31 cellular contexts compared by ENCODE assay signal in genomic region chr7:36564500-36564899, GRCh38.
DNase-seq lines count a peak whose midpoint lies in the region; ATAC-seq, FAIRE-seq and TF ChIP-seq lines count a peak whose summit lies in the region.
"Had no signal": no experiment of that assay in that cellular context is flagged by ENCODE, and none has a peak within 500 bp of the region (broad histone marks: within the 10 kb centered on the region; RNA-seq: fewer than 3 reads in every experiment).

No MANE protein-coding gene starts in this region.

- H3K27ac Mint-ChIP-seq in dendritic cell treated with granulocyte-macrophage colony-stimulating factor and Interleukin-4, amounts not matched to agents 40 ng/mL and 50 ng/mL, for 4 days, result peak overlapping the region; percentile 64
- H3K27ac Mint-ChIP-seq in neural progenitor cell, result no peak overlapping the region
- H3K27ac Mint-ChIP-seq in activated CD4-positive, alpha-beta memory T cell treated with anti-CD3 and anti-CD28 coated beads for 36 hours, result no peak overlapping the region
- no peak overlapping the region for H3K27ac Mint-ChIP-seq in activated T-helper 1 cell treated with anti-CD3 and anti-CD28 coated beads, Interleukin-12 subunit alpha, Interleukin-12 subunit beta, Interleukin-2, Interleukin-4 antibody, amounts not matched to agents 30 ng/mL and 10 ng/mL and 1 ng/mL, durations not matched to agents 14 hours and 24 hours and 36 hours
- H3K27ac Mint-ChIP-seq: activated CD4-positive, alpha-beta T cell treated with anti-CD3 and anti-CD28 coated beads, Interleukin-2, amount 10 ng/mL, durations not matched to agents 24 days and 14 days; CD4-positive, CD25-positive, alpha-beta regulatory T cell; HFFc6 had no signal

- DNase-seq in cardiac muscle cell (ENCODE audit: low read depth in 1 of 2, low spot score in 1 of 2) (no peak), heart right ventricle (no peak), neural progenitor cell (ENCODE audit: low spot score) (no peak), HepG2 (ENCODE audit: low spot score) (no peak), BE2C (no peak)
- no peak for DNase-seq in activated CD4-positive, alpha-beta memory T cell treated with anti-CD3 and anti-CD28 coated beads for 36 hours
- no peak for DNase-seq in activated T-helper 1 cell treated with anti-CD3 and anti-CD28 coated beads, Interleukin-12 subunit alpha, Interleukin-12 subunit beta, Interleukin-2, Interleukin-4 antibody, amounts not matched to agents 30 ng/mL and 10 ng/mL and 1 ng/mL, durations not matched to agents 14 hours and 24 hours and 36 hours (ENCODE audit: low spot score)
- DNase-seq: activated CD4-positive, alpha-beta T cell treated with anti-CD3 and anti-CD28 coated beads, Interleukin-2, amount 10 ng/mL, durations not matched to agents 24 days and 14 days; activated effector memory CD4-positive, alpha-beta T cell treated with anti-CD3 and anti-CD28 coated beads, Interleukin-2, amount 50 U/mL, for 16 hours; activated T-cell treated with anti-CD3 and anti-CD28 coated beads, Interleukin-2, amount 50 U/mL, for 1 hour; anterior cingulate cortex; CD4-positive, CD25-positive, alpha-beta regulatory T cell; DMS79 treated with DMSO at 0.1 percent for 48 hours; GF-D8; heart left ventricle; HFFc6; midbrain; naive thymus-derived CD4-positive, alpha-beta T cell; NCI-H1694; NCI-H2171; NCI-H526; SHP77 treated with DMSO at 0.1 percent for 48 hours; small intestine; stimulated activated naive CD8-positive, alpha-beta T cell treated with anti-CD3 and anti-CD28 coated beads, Interleukin-15, Interleukin-2, amounts not matched to agents 100 U/mL and 50 U/mL, for 24 hours; SW 1271; testis had no signal

- peaks cover 65% of the 10 kb centered on the region for H3K36me3 Mint-ChIP-seq in dendritic cell treated with granulocyte-macrophage colony-stimulating factor and Interleukin-4, amounts not matched to agents 40 ng/mL and 50 ng/mL, for 4 days (ENCODE audit: low read depth)
- H3K36me3 Mint-ChIP-seq in neural progenitor cell, result no peaks in the 10 kb centered on the region
- H3K36me3 Mint-ChIP-seq in activated CD4-positive, alpha-beta memory T cell treated with anti-CD3 and anti-CD28 coated beads for 36 hours, result no peaks in the 10 kb centered on the region
- H3K36me3 Mint-ChIP-seq in activated T-helper 1 cell treated with anti-CD3 and anti-CD28 coated beads, Interleukin-12 subunit alpha, Interleukin-12 subunit beta, Interleukin-2, Interleukin-4 antibody, amounts not matched to agents 30 ng/mL and 10 ng/mL and 1 ng/mL, durations not matched to agents 14 hours and 24 hours and 36 hours (ENCODE audit: low read depth), result no peaks in the 10 kb centered on the region
- H3K36me3 Mint-ChIP-seq: CD4-positive, CD25-positive, alpha-beta regulatory T cell had no signal

- no peaks in the 10 kb centered on the region for H3K9me3 Mint-ChIP-seq in dendritic cell treated with granulocyte-macrophage colony-stimulating factor and Interleukin-4, amounts not matched to agents 40 ng/mL and 50 ng/mL, for 4 days
- H3K9me3 Mint-ChIP-seq in neural progenitor cell, result peaks cover 6% of the 10 kb centered on the region
- no peaks in the 10 kb centered on the region for H3K9me3 Mint-ChIP-seq in activated CD4-positive, alpha-beta memory T cell treated with anti-CD3 and anti-CD28 coated beads for 36 hours
- H3K9me3 Mint-ChIP-seq in activated T-helper 1 cell treated with anti-CD3 and anti-CD28 coated beads, Interleukin-12 subunit alpha, Interleukin-12 subunit beta, Interleukin-2, Interleukin-4 antibody, amounts not matched to agents 30 ng/mL and 10 ng/mL and 1 ng/mL, durations not matched to agents 14 hours and 24 hours and 36 hours, result no peaks in the 10 kb centered on the region
- H3K9me3 Mint-ChIP-seq: HFFc6 had no signal

- BruUV-seq in HepG2 (replicated peaks; lab: Mats Ljungman, UMichigan), result no TSS peak

- H4K20me1 ChIP-seq in neural progenitor cell (ENCODE audit: low read depth) (no peaks in the 10 kb centered on the region), HepG2 (ENCODE audit: insufficient read depth, low read length) (no peaks in the 10 kb centered on the region)

- no peak for TF ChIP-seq POLR2A in HepG2 (IDR thresholded peaks at IDR 0.05; ENCODE audit: insufficient read depth in 1 of 2, low read depth in 2 of 2, low read length in 2 of 2)

- H3K36me3 ChIP-seq in cardiac muscle cell (no peaks in the 10 kb centered on the region), heart right ventricle (no peaks in the 10 kb centered on the region), neural progenitor cell (no peaks in the 10 kb centered on the region), HepG2 (replicated peaks in 1 of 2; ENCODE audit: control insufficient read depth in 1 of 2, insufficient read depth in 2 of 2, low read length in 2 of 2) (no peaks in the 10 kb centered on the region), BE2C (no peaks in the 10 kb centered on the region)
- H3K36me3 ChIP-seq: heart left ventricle had no signal

- H2AFZ ChIP-seq in neural progenitor cell (replicated peaks) (peak overlapping the region; percentile 48), HepG2 (ENCODE audit: low read length) (no peak overlapping the region)
- H2AFZ ChIP-seq: GM23248 had no signal

- H3K4me1 ChIP-seq in cardiac muscle cell (ENCODE audit: low read depth) (peaks cover 23% of the 10 kb centered on the region), heart right ventricle (peaks cover 0 to 39% (median 5%) of the 10 kb centered on the region in 9 donors), neural progenitor cell (peaks cover 11% of the 10 kb centered on the region), HepG2 (ENCODE audit: insufficient read depth, low read length) (no peaks in the 10 kb centered on the region), BE2C (no peaks in the 10 kb centered on the region; the same call in 1 of the 2 replicates)

- intact Hi-C loops in heart right ventricle (cut with DNase I) (no loop called here), HepG2 (cut with micrococcal nuclease; ENCODE audit: unreplicated experiment) (no loop called here)
- intact Hi-C loops in dendritic cell treated with granulocyte-macrophage colony-stimulating factor and Interleukin-4, amounts not matched to agents 40 ng/mL and 50 ng/mL, for 4 days (cut with micrococcal nuclease), result no loop called here
- intact Hi-C loops in activated CD4-positive, alpha-beta memory T cell treated with anti-CD3 and anti-CD28 coated beads for 36 hours (cut with micrococcal nuclease), result no loop called here
- intact Hi-C loops in activated T-helper 1 cell treated with anti-CD3 and anti-CD28 coated beads, Interleukin-12 subunit alpha, Interleukin-12 subunit beta, Interleukin-2, Interleukin-4 antibody, amounts not matched to agents 30 ng/mL and 10 ng/mL and 1 ng/mL, durations not matched to agents 14 hours and 24 hours and 36 hours (cut with micrococcal nuclease), result no loop called here

- TF ChIP-seq EP300 in HepG2 (IDR thresholded peaks at IDR 0.05; ENCODE audit: low read depth in 2 of 2, low read length in 2 of 2), result no peak
- TF ChIP-seq EP300 in HepG2 (CRISPR knock-in tag; IDR thresholded peaks at IDR 0.05; ENCODE audit: borderline replicate concordance), result no peak

- no peak overlapping the region for H3K4me2 ChIP-seq in neural progenitor cell
- no peak overlapping the region for H3K4me2 ChIP-seq in HepG2 (ENCODE audit: low read depth, low read length)

- ATAC-seq in heart right ventricle (no peak), HepG2 (no peak)
- ATAC-seq: esophagus mucosa; heart left ventricle; naive thymus-derived CD4-positive, alpha-beta T cell; stimulated activated naive CD8-positive, alpha-beta T cell treated with anti-CD3 and anti-CD28 coated beads, Interleukin-15, Interleukin-2, amounts not matched to agents 100 U/mL and 50 U/mL, for 24 hours had no signal

- TF ChIP-seq CTCF in cardiac muscle cell (IDR thresholded peaks at IDR 0.05; ENCODE audit: low read depth, low read length) (no peak), heart right ventricle (IDR thresholded peaks at IDR 0.05) (no peak), neural progenitor cell (IDR thresholded peaks at IDR 0.05) (no peak), HepG2 (CRISPR knock-in tag; IDR thresholded peaks at IDR 0.05) (no peak), BE2C (IDR thresholded peaks at IDR 0.05; ENCODE audit: low read depth, low read length) (no peak)

- no peak overlapping the region for H3K4me3 Mint-ChIP-seq in dendritic cell treated with granulocyte-macrophage colony-stimulating factor and Interleukin-4, amounts not matched to agents 40 ng/mL and 50 ng/mL, for 4 days
- H3K4me3 Mint-ChIP-seq in neural progenitor cell, result no peak overlapping the region
- no peak overlapping the region for H3K4me3 Mint-ChIP-seq in activated CD4-positive, alpha-beta memory T cell treated with anti-CD3 and anti-CD28 coated beads for 36 hours
- H3K4me3 Mint-ChIP-seq in activated T-helper 1 cell treated with anti-CD3 and anti-CD28 coated beads, Interleukin-12 subunit alpha, Interleukin-12 subunit beta, Interleukin-2, Interleukin-4 antibody, amounts not matched to agents 30 ng/mL and 10 ng/mL and 1 ng/mL, durations not matched to agents 14 hours and 24 hours and 36 hours, result no peak overlapping the region
- H3K4me3 Mint-ChIP-seq: activated CD4-positive, alpha-beta T cell treated with anti-CD3 and anti-CD28 coated beads, Interleukin-2, amount 10 ng/mL, durations not matched to agents 24 days and 14 days; activated naive CD8-positive, alpha-beta T cell; CD4-positive, CD25-positive, alpha-beta regulatory T cell; HFFc6; naive thymus-derived CD4-positive, alpha-beta T cell had no signal

- H3K27me3 ChIP-seq in cardiac muscle cell (no peaks in the 10 kb centered on the region), heart right ventricle (no peaks in the 10 kb centered on the region), neural progenitor cell (no peaks in the 10 kb centered on the region), HepG2 (ENCODE audit: control insufficient read depth in 1 of 2, insufficient read depth in 2 of 2, low read length in 2 of 2) (no peaks in the 10 kb centered on the region), BE2C (no peaks in the 10 kb centered on the region; the same call in 1 of the 2 replicates)
- H3K27me3 ChIP-seq: heart left ventricle, testis had no signal

- H3F3A ChIP-seq in neural progenitor cell (ENCODE audit: low read depth), result no peaks in the 10 kb centered on the region

- CTCF ChIA-PET in activated CD4-positive, alpha-beta memory T cell treated with anti-CD3 and anti-CD28 coated beads for 36 hours (lab: Charles Lee), result interaction anchor here (0.7 to 2.1 kb wide), 2 partner anchors 106 to 120 kb away, joined by 5 to 6 read pairs; no protein-coding TSS in a partner anchor
- CTCF ChIA-PET in HepG2 (lab: Yijun Ruan, JAX; ENCODE audit: low intra/inter-chr PET ratio, low total read pairs), result no interaction called here

- WGBS in heart right ventricle, 2 donors, result 59 to 61% methylated on average over 2 of the region's 2 CpGs
- 38% methylated on average over 2 of the region's 2 CpGs for WGBS in HepG2 (ENCODE audit: low lambda C conversion rate)

- POLR2A ChIA-PET in activated CD4-positive, alpha-beta memory T cell treated with anti-CD3 and anti-CD28 coated beads for 36 hours (lab: Charles Lee), result no interaction called here
- POLR2A ChIA-PET in HepG2 (lab: Yijun Ruan, JAX), result no interaction called here

- H3K79me2 ChIP-seq in neural progenitor cell (ENCODE audit: low read depth) (no peaks in the 10 kb centered on the region), HepG2 (ENCODE audit: insufficient read depth, low read length) (no peaks in the 10 kb centered on the region)

- H3K27me3 Mint-ChIP-seq in dendritic cell treated with granulocyte-macrophage colony-stimulating factor and Interleukin-4, amounts not matched to agents 40 ng/mL and 50 ng/mL, for 4 days, result no peaks in the 10 kb centered on the region
- no peaks in the 10 kb centered on the region for H3K27me3 Mint-ChIP-seq in neural progenitor cell (ENCODE audit: insufficient read depth, low read depth)
- no peaks in the 10 kb centered on the region for H3K27me3 Mint-ChIP-seq in activated CD4-positive, alpha-beta memory T cell treated with anti-CD3 and anti-CD28 coated beads for 36 hours
- no peaks in the 10 kb centered on the region for H3K27me3 Mint-ChIP-seq in activated T-helper 1 cell treated with anti-CD3 and anti-CD28 coated beads, Interleukin-12 subunit alpha, Interleukin-12 subunit beta, Interleukin-2, Interleukin-4 antibody, amounts not matched to agents 30 ng/mL and 10 ng/mL and 1 ng/mL, durations not matched to agents 14 hours and 24 hours and 36 hours (ENCODE audit: insufficient read depth)
- H3K27me3 Mint-ChIP-seq: activated CD4-positive, alpha-beta T cell treated with anti-CD3 and anti-CD28 coated beads, Interleukin-2, amount 10 ng/mL, durations not matched to agents 24 days and 14 days; activated naive CD8-positive, alpha-beta T cell; naive thymus-derived CD4-positive, alpha-beta T cell had no signal

- H3K9ac ChIP-seq in neural progenitor cell (no peak overlapping the region), HepG2 (ENCODE audit: insufficient read depth, low read depth, low read length) (no peak overlapping the region)
- H3K9ac ChIP-seq: GM23248 had no signal

- H3K27ac ChIP-seq in cardiac muscle cell (peak overlapping the region; percentile 93), heart right ventricle (peak overlapping the region in 1 of 10 donors; percentile 33), neural progenitor cell (no peak overlapping the region), HepG2 (ENCODE audit: extremely low read length, insufficient read depth, low read length) (no peak overlapping the region)
- H3K27ac ChIP-seq: GM23248, heart left ventricle, testis had no signal

- FAIRE-seq in HepG2 (lab: Jason Lieb, UNC), result no peak
- FAIRE-seq: RCC 7860, small intestine had no signal

- no peak for TF ChIP-seq RAD21 in HepG2 (CRISPR knock-in tag; IDR thresholded peaks at IDR 0.05)

- H3K4me3 ChIP-seq in cardiac muscle cell, result no peak overlapping the region
- no peak overlapping the region for H3K4me3 ChIP-seq in heart right ventricle
- no peak overlapping the region for H3K4me3 ChIP-seq in neural progenitor cell
- no peak overlapping the region for H3K4me3 ChIP-seq in HepG2 (replicated peaks in 1 of 3; ENCODE audit: insufficient read depth in 1 of 3, low read depth in 2 of 3, low read length in 3 of 3)
- no peak overlapping the region for H3K4me3 ChIP-seq in BE2C (ENCODE audit: low read depth, low read length)
- H3K4me3 ChIP-seq: GM23248, heart left ventricle, testis had no signal

- H3K9me3 ChIP-seq in cardiac muscle cell (ENCODE audit: low read depth) (no peaks in the 10 kb centered on the region), heart right ventricle (no peaks in the 10 kb centered on the region), neural progenitor cell (ENCODE audit: low read depth) (peaks cover 1% of the 10 kb centered on the region), HepG2 (ENCODE audit: low read length) (no peaks in the 10 kb centered on the region), BE2C (no peaks in the 10 kb centered on the region)
- H3K9me3 ChIP-seq: heart left ventricle, testis had no signal

- H3K4me1 Mint-ChIP-seq in dendritic cell treated with granulocyte-macrophage colony-stimulating factor and Interleukin-4, amounts not matched to agents 40 ng/mL and 50 ng/mL, for 4 days (ENCODE audit: low read depth), result peaks cover 57% of the 10 kb centered on the region
- H3K4me1 Mint-ChIP-seq in neural progenitor cell, result peaks cover 4% of the 10 kb centered on the region
- H3K4me1 Mint-ChIP-seq in activated CD4-positive, alpha-beta memory T cell treated with anti-CD3 and anti-CD28 coated beads for 36 hours (ENCODE audit: low read depth), result no peaks in the 10 kb centered on the region
- peaks cover 13% of the 10 kb centered on the region for H3K4me1 Mint-ChIP-seq in activated T-helper 1 cell treated with anti-CD3 and anti-CD28 coated beads, Interleukin-12 subunit alpha, Interleukin-12 subunit beta, Interleukin-2, Interleukin-4 antibody, amounts not matched to agents 30 ng/mL and 10 ng/mL and 1 ng/mL, durations not matched to agents 14 hours and 24 hours and 36 hours (ENCODE audit: low read depth)
- H3K4me1 Mint-ChIP-seq: CD4-positive, CD25-positive, alpha-beta regulatory T cell had no signal

- in situ Hi-C loops in HepG2 (cut with HindIII; ENCODE audit: extremely low pct_ligation_motif_present, low pct_unique_long_range_greater_than_20kb), result no loop called here
